Comparison of ENCODE assay signal across 24 cellular contexts in genomic region chr3:99365396-99365795, GRCh38.
"Had no signal": no experiment of that assay in that cellular context is flagged by ENCODE, and none has a peak within 500 bp of the region (broad histone marks: within the 10 kb centered on the region; RNA-seq: fewer than 3 reads in every experiment).

No MANE protein-coding gene starts in this region.

- H2AFZ ChIP-seq: neural progenitor cell, parathyroid adenoma had no signal

- H3K27me3 ChIP-seq: colonic mucosa, esophagus muscularis mucosa, foreskin keratinocyte, heart right ventricle, left lung, neural progenitor cell, right atrium auricular region, spleen, testis, tibial artery had no signal

- H3K4me1 ChIP-seq: colonic mucosa, esophagus muscularis mucosa, foreskin keratinocyte, heart right ventricle, left lung, neural progenitor cell, parathyroid adenoma, right atrium auricular region, spleen, testis had no signal

- ATAC-seq: foreskin keratinocyte; heart right ventricle; left cardiac atrium; left lung; naive thymus-derived CD4-positive, alpha-beta T cell; sciatic nerve; stimulated activated memory B cell treated with anti-CD40 and anti-IgM and Interleukin-4, amounts not matched to agents 10 μg/mL and 1 μg/mL and 100 μg/mL, for 72 hours; stimulated activated naive CD8-positive, alpha-beta T cell treated with anti-CD3 and anti-CD28 coated beads, Interleukin-15, Interleukin-2, amounts not matched to agents 100 U/mL and 50 U/mL, for 24 hours had no signal

- DNase-seq: colonic mucosa; effector CD8-positive, alpha-beta T cell; foreskin keratinocyte; glutamatergic neuron; heart right ventricle; hippocampal formation; left cardiac atrium; left lung; mesendoderm; midbrain; naive thymus-derived CD4-positive, alpha-beta T cell; spleen; stimulated activated CD4-positive, alpha-beta T cell treated with anti-CD3 and anti-CD28 coated beads, Interleukin-4, amount 100 ng/mL, for 4 hours; stimulated activated naive CD8-positive, alpha-beta T cell treated with anti-CD3 and anti-CD28 coated beads, Interleukin-15, Interleukin-2, amounts not matched to agents 100 U/mL and 50 U/mL, for 24 hours; substantia nigra; testis; tibial artery had no signal

- H3K27ac ChIP-seq: colonic mucosa, esophagus muscularis mucosa, foreskin keratinocyte, heart right ventricle, left lung, neural progenitor cell, parathyroid adenoma, right atrium auricular region, skin epidermis, spleen, testis, tibial artery had no signal

- H3K9ac ChIP-seq: neural progenitor cell, parathyroid adenoma had no signal

- H3K36me3 ChIP-seq: colonic mucosa, esophagus muscularis mucosa, heart right ventricle, left lung, neural progenitor cell, right atrium auricular region, spleen, tibial artery had no signal

- H3K4me3 ChIP-seq: colonic mucosa, esophagus muscularis mucosa, heart right ventricle, left lung, neural progenitor cell, right atrium auricular region, skin epidermis, spleen, testis, tibial artery had no signal

- H3K79me2 ChIP-seq: parathyroid adenoma had no signal

- H3K4me2 ChIP-seq: neural progenitor cell had no signal

- H3K9me3 ChIP-seq: colonic mucosa, esophagus muscularis mucosa, left lung, right atrium auricular region, spleen, testis, tibial artery had no signal
